Comparison of ENCODE assay signal across 8 cellular contexts in the genomic region with DNA sequence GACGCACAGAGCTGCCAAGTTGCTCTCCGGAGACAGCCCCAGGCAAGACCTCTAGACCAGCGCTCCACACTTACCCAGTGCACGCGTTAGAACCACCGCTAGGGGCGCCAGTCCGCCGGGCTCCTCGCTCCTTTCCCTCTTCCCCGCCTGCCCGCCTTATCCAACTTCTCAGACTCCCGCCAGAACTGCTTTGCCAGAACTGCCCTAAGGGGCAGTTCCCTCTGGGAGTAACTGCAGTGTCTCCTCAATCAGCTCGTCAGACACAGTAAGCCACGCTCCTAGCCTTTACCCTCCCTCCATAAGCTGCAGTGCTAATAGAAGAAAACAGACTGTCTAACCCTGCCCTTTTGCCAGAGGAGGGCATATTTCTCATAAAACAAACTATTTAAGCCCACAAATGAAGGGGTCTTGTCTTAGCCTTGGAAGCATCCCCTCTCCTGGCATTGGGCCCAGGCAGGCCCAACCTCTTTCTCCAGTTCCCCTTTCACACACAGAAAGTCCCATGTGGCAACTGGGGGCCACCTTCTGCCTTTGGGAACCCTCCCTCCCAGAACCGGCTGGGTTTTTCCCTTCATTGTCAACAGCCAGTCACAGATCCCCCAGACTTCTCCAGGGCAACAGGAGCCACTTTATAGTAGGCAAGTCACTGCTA. TPM values are rescaled to one million over a fixed set of nuclear protein-coding genes. Genes with fewer than 3 reads are reported as not detected.
DNase-seq lines count a peak whose midpoint lies in the region; ATAC-seq, FAIRE-seq and TF ChIP-seq lines count a peak whose summit lies in the region.

No MANE protein-coding gene starts in this region.

- peaks cover 0 to 2% of the 10 kb centered on the region in 2 experiments for H4K20me1 ChIP-seq in H1 (replicated peaks in 1 of 2; ENCODE audit: control insufficient read depth in 1 of 2, insufficient read depth in 2 of 2, low read length in 2 of 2)

- POLR2A ChIA-PET in H1 (lab: Charles Lee; ENCODE audit: partially characterized antibody) = interaction anchor here (1.0 to 10.0 kb wide), 12 partner anchors 9 to 71 kb away, joined by 3 to 143 read pairs (median 6); a partner anchor contains a TSS

- H3K14ac ChIP-seq in H1 (ENCODE audit: insufficient read length) = no peak overlapping the region

- H3K4me3 ChIP-seq in H1 (ENCODE audit: extremely low read depth in 1 of 4, insufficient read depth in 2 of 4, low read depth in 3 of 4, low read length in 4 of 4) (0 out of 8 replicates have a peak overlapping the region, but pooled peaks of 1 of the 4 experiments have one; percentile 1), mesodermal cell (ENCODE audit: extremely low read depth, insufficient read depth, low read length, poor library complexity, severe bottlenecking) (no peak overlapping the region)

- peak overlapping the region; percentile 82; the same call in 1 of the 2 replicates for H2BK20ac ChIP-seq in H1 (ENCODE audit: low read length)

- CTCF ChIA-PET in H1 (lab: Charles Lee; ENCODE audit: partially characterized antibody) = interaction anchor here (0.7 to 23.9 kb wide), 26 partner anchors 10 to 596 kb away, joined by 3 to 406 read pairs (median 6); a partner anchor contains a TSS

- H3K36me3 ChIP-seq in H1 (ENCODE audit: control insufficient read depth in 2 of 4, insufficient read depth in 4 of 4, low read length in 3 of 4) (peaks cover 0 to 9% (median 2%) of the 10 kb centered on the region in 4 experiments; a peak in 3 of 8 replicates), mesodermal cell (ENCODE audit: control insufficient read depth, insufficient read depth, low read length) (peaks cover 58% of the 10 kb centered on the region)

- ATAC-seq in HG02623 (IDR thresholded peaks at IDR 0.05; ENCODE audit: unreplicated experiment) = no peak

- no peak overlapping the region for H2BK120ac ChIP-seq in H1 (replicated peaks; ENCODE audit: low read depth, low read length)

- peaks cover 9% of the 10 kb centered on the region; the same call in 1 of the 2 replicates for H3K23me2 ChIP-seq in H1 (ENCODE audit: low read depth, low read length)

- FAIRE-seq in H1 (lab: Jason Lieb, UNC) = no peak

- no peak overlapping the region for H4K8ac ChIP-seq in H1 (ENCODE audit: extremely low read depth, insufficient read depth, low read length)

- no peak overlapping the region for H4K5ac ChIP-seq in H1 (ENCODE audit: insufficient read length, low read depth, low read length)

- H3K4me2 ChIP-seq in H1 (ENCODE audit: insufficient read depth in 1 of 2, low read depth in 2 of 2, low read length in 2 of 2) = no peak overlapping the region; a peak in 1 of 4 replicates

- no peak overlapping the region for H3K4ac ChIP-seq in H1 (replicated peaks; ENCODE audit: insufficient read length, low read depth, low read length)

- H2AK5ac ChIP-seq in H1 (ENCODE audit: low read depth, low read length) = peak overlapping the region; percentile 32; the same call in 1 of the 2 replicates

- H2BK5ac ChIP-seq in H1 (ENCODE audit: low read depth, low read length) = peak overlapping the region; percentile 21; the same call in 1 of the 2 replicates

- TF ChIP-seq CTCF in GM12873 (IDR thresholded peaks at IDR 0.05; ENCODE audit: insufficient read depth, low read depth, low read length, missing control alignments) = peak; percentile 99
- peak; percentile 83 to 95 (median 93) for TF ChIP-seq CTCF in H1 (IDR thresholded peaks at IDR 0.05; ENCODE audit: control extremely low read depth in 1 of 3, insufficient read depth in 1 of 3, low read depth in 1 of 3, low read length in 3 of 3)

- H3K79me1 ChIP-seq in H1 (ENCODE audit: low read depth, low read length) = no peaks in the 10 kb centered on the region; the same call in 1 of the 2 replicates

- H2AFZ ChIP-seq in H1 (ENCODE audit: low read length) = no peak overlapping the region

- H2BK15ac ChIP-seq in H1 (ENCODE audit: low read length) = peak overlapping the region; percentile 99; the same call in 1 of the 2 replicates

- H3K27ac ChIP-seq in H1 (ENCODE audit: low read depth, low read length) (no peak overlapping the region), mesodermal cell (ENCODE audit: low read depth, low read length, severe bottlenecking) (peak overlapping the region; percentile 41)

- no peak for TF ChIP-seq POLR2A in H1 (IDR thresholded peaks at IDR 0.05; ENCODE audit: control extremely low read depth in 1 of 2, low read depth in 2 of 2, low read length in 2 of 2)

- H4K91ac ChIP-seq in H1 (replicated peaks; ENCODE audit: insufficient read length, low read length) = no peak overlapping the region

- peak overlapping the region; percentile 11 for H2BK12ac ChIP-seq in H1 (ENCODE audit: low read depth, low read length)

- H3K9me3 ChIP-seq in H1 (ENCODE audit: insufficient read depth in 2 of 2, low read depth in 1 of 2, low read length in 1 of 2) (no peaks in the 10 kb centered on the region), mesodermal cell (ENCODE audit: control insufficient read depth, low read length) (no peaks in the 10 kb centered on the region)

- 12% methylated on average over 16 of the region's 16 CpGs; no CpG with 5 or more reads in 1 of the 2 experiments for WGBS in H1 (ENCODE audit: extremely low coverage in 1 of 2, insufficient coverage in 1 of 2, insufficient read length in 1 of 2, insufficient replicate concordance in 2 of 2, low coverage in 1 of 2, low lambda C conversion rate in 2 of 2, missing lambda C conversion rate in 1 of 2), 2 experiments
- WGBS in mesodermal cell (ENCODE audit: insufficient coverage in 2 of 2), 2 experiments = 8 to 11% methylated on average over 15 of the region's 16 CpGs

- TF ChIP-seq EP300 in H1 (IDR thresholded peaks at IDR 0.05; ENCODE audit: borderline replicate concordance in 1 of 2, low read depth in 2 of 2, low read length in 2 of 2) = no peak

- H3K56ac ChIP-seq in H1 (replicated peaks; ENCODE audit: insufficient read length, low read depth, low read length) = no peak overlapping the region

- H3K9ac ChIP-seq in H1 (replicated peaks in 1 of 4; ENCODE audit: extremely low read depth in 1 of 4, low read depth in 3 of 4, low read length in 3 of 4) = peak overlapping the region in 2 of 4 experiments; percentile 8 to 32; a peak in 3 of 7 replicates

- H3K4me1 ChIP-seq in H1 (replicated peaks in 1 of 4; ENCODE audit: control insufficient read depth in 3 of 4, insufficient read depth in 4 of 4, low read length in 3 of 4) (peaks cover 38 to 61% (median 51%) of the 10 kb centered on the region in 4 experiments), mesodermal cell (ENCODE audit: control insufficient read depth, insufficient read depth, low read length, poor library complexity, severe bottlenecking) (peaks cover 73% of the 10 kb centered on the region)

- H3K23ac ChIP-seq in H1 (ENCODE audit: insufficient read length) = no peak overlapping the region

- peak overlapping the region; percentile 44; the same call in 1 of the 2 replicates for H3K18ac ChIP-seq in H1 (ENCODE audit: extremely low read depth, low read length)

- H3K79me2 ChIP-seq in H1 (ENCODE audit: control insufficient read depth in 1 of 2, insufficient read depth in 2 of 2, low read length in 2 of 2) = no peaks in the 10 kb centered on the region

- peak; percentile 80 to 85 for TF ChIP-seq RAD21 in H1 (IDR thresholded peaks at IDR 0.05 in 1 of 2, conservative IDR thresholded peaks at IDR 0.05 in 1 of 2; ENCODE audit: low read depth in 2 of 2, low read length in 2 of 2)

- peak; percentile 84 for DNase-seq in HT1080 (ENCODE audit: low read depth)
- peak; percentile 60 to 62 for DNase-seq in NOMO-1 (lab: John Stamatoyannopoulos, UW; ENCODE audit: unreplicated experiment in 2 of 2)
- peak in 2 of 3 experiments; percentile 54 to 67 for DNase-seq in activated CD8-positive, alpha-beta memory T cell treated with anti-CD3 and anti-CD28 coated beads for 48 hours (ENCODE audit: low read depth in 2 of 3, low spot score in 2 of 3)
- DNase-seq in H1 (ENCODE audit: low read depth in 1 of 2, low spot score in 2 of 2) = peak in 1 of 2 experiments; percentile 98
- peak; percentile 81 for DNase-seq in stimulated activated CD8-positive, alpha-beta memory T cell treated with anti-CD3 and anti-CD28 coated beads, Interleukin-15, amount 100 ng/mL, for 24 hours (ENCODE audit: low read depth)

- no peaks in the 10 kb centered on the region for H3K27me3 ChIP-seq in H1 (replicated peaks in 1 of 4; ENCODE audit: control insufficient read depth in 3 of 4, extremely low read depth in 1 of 4, insufficient read depth in 3 of 4, low read length in 3 of 4)

TF ChIP-seq in H1, 55 proteins besides CTCF, POLR2A, EP300 and RAD21 (continues in another document):
- no peak for TF ChIP-seq NRF1 (IDR thresholded peaks at IDR 0.05; ENCODE audit: low read depth, low read length)

RNA-seq across cellular contexts. Expression of a gene that starts 3.7 kb away (rescaled TPM):
- 0.23 and 0.66 TPM in 2 replicates for total RNA-seq in HT1080 (2014; rRNA removed; shearing (Covaris generic))
- polyA plus RNA-seq in HT1080 (2015; cell fraction: cytosol; rRNA removed) = 0.77 and 1.9 TPM in 2 replicates
- 2.9 and 4.1 TPM in 2 replicates for polyA plus RNA-seq in HT1080 (2015; cell fraction: nucleus; rRNA removed)
- total RNA-seq in H1 (2021; fragmentation: NEBNext Ultra II Directional; extraction: Animal tissue kit (Norgen Biotek cat#: 25700)) = 24.2 and 30.9 TPM in 2 replicates
- polyA plus RNA-seq in H1 (2011; rRNA removed) = 21.2 and 29.0 TPM in 2 replicates
- polyA plus RNA-seq in H1 (2011; cell fraction: cytosol; rRNA removed) = 23.4 TPM
- 28.4 TPM for polyA plus RNA-seq in H1 (2011; cell fraction: nucleus; rRNA removed)
- 20.6 to 25.4 TPM (median 23.4 TPM) in 4 replicates for polyA plus RNA-seq in H1 (2012, experiment 1 of 2)
- 20.0 TPM for polyA plus RNA-seq in H1 (2012, experiment 2 of 2)
- 9.5 TPM for polyA plus RNA-seq in H1 (2013, experiment 1 of 2)
- polyA plus RNA-seq in H1 (2013, experiment 2 of 2) = 9.4 TPM
- 36.9 and 38.5 TPM in 2 replicates for polyA minus RNA-seq in H1 (2011; rRNA and poly(A)+ RNA removed)
- polyA minus RNA-seq in H1 (2011; cell fraction: cytosol; rRNA and poly(A)+ RNA removed) = 23.9 TPM
- polyA minus RNA-seq in H1 (2011; cell fraction: nucleus; rRNA and poly(A)+ RNA removed) = 28.7 TPM
- polyA plus RNA-seq in mesodermal cell (2013, experiment 1 of 2) = 59.4 TPM
- polyA plus RNA-seq in mesodermal cell (2013, experiment 2 of 2) = 51.4 TPM

RNA-seq across cellular contexts. Expression of a gene that starts 55.9 kb away (rescaled TPM):
- 61.1 and 69.5 TPM in 2 replicates for total RNA-seq in HT1080 (2014; rRNA removed; shearing (Covaris generic))
- polyA plus RNA-seq in HT1080 (2015; cell fraction: cytosol; rRNA removed) = 40.8 and 44.3 TPM in 2 replicates
- 230 and 243 TPM in 2 replicates for polyA plus RNA-seq in HT1080 (2015; cell fraction: nucleus; rRNA removed)
- total RNA-seq in H1 (2021; fragmentation: NEBNext Ultra II Directional; extraction: Animal tissue kit (Norgen Biotek cat#: 25700)) = 144 and 153 TPM in 2 replicates
- 31.7 and 48.9 TPM in 2 replicates for polyA plus RNA-seq in H1 (2011; rRNA removed)
- polyA plus RNA-seq in H1 (2011; cell fraction: cytosol; rRNA removed) = 68.3 TPM
- polyA plus RNA-seq in H1 (2011; cell fraction: nucleus; rRNA removed) = 101 TPM
- polyA plus RNA-seq in H1 (2012, experiment 1 of 2) = 93.4 to 126 TPM (median 104 TPM) in 4 replicates
- 5.9 TPM for polyA plus RNA-seq in H1 (2012, experiment 2 of 2)
- 72.9 TPM for polyA plus RNA-seq in H1 (2013, experiment 1 of 2)
- 69.3 TPM for polyA plus RNA-seq in H1 (2013, experiment 2 of 2)
- polyA minus RNA-seq in H1 (2011; rRNA and poly(A)+ RNA removed) = 72.1 and 91.2 TPM in 2 replicates
- polyA minus RNA-seq in H1 (2011; cell fraction: cytosol; rRNA and poly(A)+ RNA removed) = 43.2 TPM
- 127 TPM for polyA minus RNA-seq in H1 (2011; cell fraction: nucleus; rRNA and poly(A)+ RNA removed)
- 53.7 TPM for polyA plus RNA-seq in mesodermal cell (2013, experiment 1 of 2)
- 57.5 TPM for polyA plus RNA-seq in mesodermal cell (2013, experiment 2 of 2)

Comparison
In these comparisons a context has a peak if more than half of its experiments do, and no peak if none do; other contexts are left out.
1. RNA of a gene that starts 3.7 kb away (total RNA-seq): 24.2 to 30.9 TPM in H1; 0.23 to 0.66 TPM in HT1080; every median in the first group is over 10 times any median in the second.